In the genomic region with DNA sequence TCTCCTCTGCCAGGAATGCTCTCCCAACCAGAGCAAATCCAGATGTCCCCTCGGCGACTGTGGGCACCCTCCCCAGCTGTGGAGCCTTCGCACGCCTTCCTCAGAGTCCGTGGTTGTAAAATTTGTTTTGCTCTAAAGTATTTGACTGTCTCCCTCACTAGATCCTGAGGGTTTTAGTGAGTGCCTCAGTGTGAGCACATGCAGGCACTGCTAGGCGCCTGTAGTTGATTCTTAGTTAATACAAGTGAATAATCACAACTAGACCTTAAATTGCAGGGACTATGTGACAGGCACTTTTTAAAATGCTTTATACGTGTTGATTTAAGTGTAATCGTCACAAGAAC, we compare ENCODE assay signal across 9 cellular contexts. TPM values are rescaled to one million over a fixed set of nuclear protein-coding genes. Genes with fewer than 3 reads are reported as not detected.
DNase-seq lines count a peak whose midpoint lies in the region; ATAC-seq, FAIRE-seq and TF ChIP-seq lines count a peak whose summit lies in the region.
"Had no signal": no experiment of that assay in that cellular context is flagged by ENCODE, and none has a peak within 500 bp of the region (broad histone marks: within the 10 kb centered on the region; RNA-seq: fewer than 3 reads in every experiment).

No MANE protein-coding gene starts in this region.

- peak overlapping the region; percentile 71 to 98 (median 92) for H3K4me2 ChIP-seq in BLaER1 treated with 17β-estradiol and CSF1 and Interleukin-3, amounts not matched to agents 10 nM and 100 nM
- peak overlapping the region; percentile 39 for H3K4me2 ChIP-seq in GM12878 (ENCODE audit: control insufficient read depth, insufficient read depth)
- peak overlapping the region; percentile 64 for H3K4me2 ChIP-seq in mesenchymal stem cell (ENCODE audit: low read length, poor library complexity, severe bottlenecking)

- POLR2A ChIA-PET in GM12878 (lab: Charles Lee) = interaction anchor here (1.0 to 4.9 kb wide), 8 partner anchors 15 to 271 kb away, joined by 3 to 74 read pairs (median 5); partner anchors contain the start of genes FGD2 and TBC1D22B

- H2AFZ ChIP-seq in GM12878 (ENCODE audit: control insufficient read depth, low read depth, low read length) (peak overlapping the region; percentile 87), mesenchymal stem cell (ENCODE audit: low read depth, low read length) (peak overlapping the region; percentile 6)

- in situ Hi-C loops in GM12878 (cut with MboI) = no loop called here

- ATAC-seq in HG03108 (IDR thresholded peaks at IDR 0.05; ENCODE audit: unreplicated experiment) (peak; percentile 4), GM12878 (peak; percentile 32), GM19328 (IDR thresholded peaks at IDR 0.05; ENCODE audit: unreplicated experiment) (no peak)

- no peak overlapping the region for H2BK5ac ChIP-seq in mesenchymal stem cell (ENCODE audit: low read depth, low read length, poor library complexity, severe bottlenecking)

- RAD21 ChIA-PET in GM12878 (lab: Charles Lee; ENCODE audit: unreplicated experiment) = interaction anchor here (1.0 to 3.7 kb wide), 8 partner anchors 9 to 185 kb away, joined by 3 to 42 read pairs (median 5); partner anchors contain the start of genes C6orf89 and FGD2

- TF ChIP-seq CTCF in GM12878 (IDR thresholded peaks at IDR 0.05 in 2 of 3, conservative IDR thresholded peaks at IDR 0.05 in 1 of 3; ENCODE audit: control insufficient read depth in 2 of 3, extremely low read depth in 1 of 3, insufficient read depth in 1 of 3, low read depth in 3 of 3, low read length in 3 of 3) = no peak
- no peak for TF ChIP-seq CTCF in vagina (IDR thresholded peaks at IDR 0.05)

- H3K27ac ChIP-seq in BLaER1 treated with 17β-estradiol and CSF1 and Interleukin-3, amounts not matched to agents 10 nM and 100 nM = peak overlapping the region; percentile 93 to 99 (median 97)
- peak overlapping the region; percentile 90 for H3K27ac ChIP-seq in GM12878 (ENCODE audit: control insufficient read depth, insufficient read depth)
- H3K27ac ChIP-seq in mesenchymal stem cell (ENCODE audit: low read length, poor library complexity, severe bottlenecking) = peak overlapping the region; percentile 29
- peak overlapping the region; percentile 96 for H3K27ac ChIP-seq in vagina

- peaks cover 44% of the 10 kb centered on the region for H3K79me2 ChIP-seq in GM12878 (ENCODE audit: control insufficient read depth, insufficient read depth, low read length)

- H3K14ac ChIP-seq in mesenchymal stem cell (ENCODE audit: low read length in 2 of 2) = peak overlapping the region in 1 of 2 experiments; percentile 73

- H2BK120ac ChIP-seq in mesenchymal stem cell (ENCODE audit: low read depth, low read length) = no peak overlapping the region

- peak overlapping the region in 1 of 2 experiments; percentile 31 for H2BK12ac ChIP-seq in mesenchymal stem cell (ENCODE audit: low read length in 2 of 2)

- peaks cover 33 to 47% (median 44%) of the 10 kb centered on the region in 10 experiments for H3K4me1 ChIP-seq in BLaER1 treated with 17β-estradiol and CSF1 and Interleukin-3, amounts not matched to agents 10 nM and 100 nM
- peaks cover 9% of the 10 kb centered on the region for H3K4me1 ChIP-seq in GM12878 (ENCODE audit: control insufficient read depth, insufficient read depth, low read length)
- H3K4me1 ChIP-seq in mesenchymal stem cell (ENCODE audit: control insufficient read depth, insufficient read depth, low read depth, low read length) = peaks cover 9% of the 10 kb centered on the region
- H3K4me1 ChIP-seq in vagina = peaks cover 54% of the 10 kb centered on the region

- SMC1A ChIA-PET in GM12878 (lab: Charles Lee; ENCODE audit: uncharacterized antibody, unreplicated experiment) = interaction anchor here (2.8 to 5.0 kb wide), 2 partner anchors 20 to 32 kb away, joined by 25 to 32 read pairs; no protein-coding TSS in a partner anchor

- no peak for TF ChIP-seq RAD21 in GM12878 (IDR thresholded peaks at IDR 0.05; ENCODE audit: insufficient read depth, low read depth, low read length)

- H3K4ac ChIP-seq in mesenchymal stem cell (ENCODE audit: low read depth in 1 of 2, low read length in 2 of 2) = peak overlapping the region in 1 of 2 experiments; percentile 22

- TF ChIP-seq POLR2A in GM12878 (IDR thresholded peaks at IDR 0.05; ENCODE audit: low read depth, low read length) (no peak), vagina (IDR thresholded peaks at IDR 0.05) (no peak)

- H3K4me3 ChIP-seq in BLaER1 treated with 17β-estradiol and CSF1 and Interleukin-3, amounts not matched to agents 10 nM and 100 nM = peak overlapping the region; percentile 97 to 100 (median 98)
- H3K4me3 ChIP-seq in GM12878 = peak overlapping the region; percentile 93
- peak overlapping the region; percentile 90 to 99 for H3K4me3 ChIP-seq in mesenchymal stem cell (ENCODE audit: insufficient read depth in 1 of 2, low read depth in 1 of 2, low read length in 2 of 2)
- peak overlapping the region; percentile 87 to 98 for H3K4me3 ChIP-seq in vagina

- WGBS in GM12878 (ENCODE audit: insufficient coverage, insufficient replicate concordance, low lambda C conversion rate, missing lambda C conversion rate) = 3% methylated on average over 8 of the region's 8 CpGs
- 9% methylated on average over 8 of the region's 8 CpGs for WGBS in mesenchymal stem cell

- H4K91ac ChIP-seq in mesenchymal stem cell (ENCODE audit: low read length) = no peak overlapping the region

- no TSS peak for BruUV-seq in GM12878 (replicated peaks; lab: Mats Ljungman, UMichigan)

- no peaks in the 10 kb centered on the region for H3K27me3 ChIP-seq in BLaER1 treated with 17β-estradiol and CSF1 and Interleukin-3, amounts not matched to agents 10 nM and 100 nM
- no peaks in the 10 kb centered on the region; a peak in 1 of 4 replicates for H3K27me3 ChIP-seq in GM12878 (replicated peaks in 1 of 2; ENCODE audit: control insufficient read depth in 2 of 2, insufficient read depth in 2 of 2, low read length in 1 of 2)
- H3K27me3 ChIP-seq in mesenchymal stem cell (ENCODE audit: control insufficient read depth in 1 of 2, insufficient read depth in 1 of 2, low read length in 2 of 2) = peaks cover 5 to 7% of the 10 kb centered on the region in 2 experiments
- no peaks in the 10 kb centered on the region for H3K27me3 ChIP-seq in vagina

- H3K9ac ChIP-seq in BLaER1 treated with 17β-estradiol and CSF1 and Interleukin-3, amounts not matched to agents 10 nM and 100 nM = peak overlapping the region; percentile 96 to 99 (median 98)
- H3K9ac ChIP-seq in GM12878 (ENCODE audit: control insufficient read depth, insufficient read depth, low read length) (peak overlapping the region; percentile 94), mesenchymal stem cell (ENCODE audit: low read length) (peak overlapping the region; percentile 98)

- H4K8ac ChIP-seq in mesenchymal stem cell (ENCODE audit: low read length) = peak overlapping the region; percentile 55

- DNase-seq in GM12878 (ENCODE audit: low read depth, low spot score) (no peak), mesenchymal stem cell (no peak), vagina (ENCODE audit: extremely low spot score in 2 of 2) (no peak), islet precursor cell (no peak), RKO (ENCODE audit: low spot score) (no peak)

- no peaks in the 10 kb centered on the region for H3K9me3 ChIP-seq in BLaER1 treated with 17β-estradiol and CSF1 and Interleukin-3, amounts not matched to agents 10 nM and 100 nM (replicated peaks in 1 of 11)
- no peaks in the 10 kb centered on the region for H3K9me3 ChIP-seq in GM12878 (replicated peaks; ENCODE audit: control insufficient read depth, insufficient read depth, low read length)
- no peaks in the 10 kb centered on the region for H3K9me3 ChIP-seq in mesenchymal stem cell (ENCODE audit: control insufficient read depth, low read length)
- H3K9me3 ChIP-seq in vagina = no peaks in the 10 kb centered on the region

- no peak for TF ChIP-seq EP300 in GM12878 (IDR thresholded peaks at IDR 0.05; ENCODE audit: borderline replicate concordance in 1 of 2, control insufficient read depth in 1 of 2, low read depth in 2 of 2, low read length in 2 of 2)

- H2BK15ac ChIP-seq in mesenchymal stem cell (ENCODE audit: low read depth, poor library complexity, severe bottlenecking) = no peak overlapping the region

- peak overlapping the region; percentile 41 to 91 for H3K18ac ChIP-seq in mesenchymal stem cell (ENCODE audit: low read depth in 1 of 2, low read length in 2 of 2)

- no peak overlapping the region for H2AK5ac ChIP-seq in mesenchymal stem cell (ENCODE audit: low read length, severe bottlenecking)

- CTCF ChIA-PET in GM12878 (lab: Yijun Ruan, JAX) = interaction anchor here (0.8 to 1.4 kb wide), 5 partner anchors 9 to 220 kb away, joined by 3 to 10 read pairs (median 3); partner anchors contain the start of gene C6orf89

- peak overlapping the region; percentile 0 to 19 for H3K23ac ChIP-seq in mesenchymal stem cell (ENCODE audit: low read length in 2 of 2)

- H3K79me1 ChIP-seq in mesenchymal stem cell (replicated peaks; ENCODE audit: low read length, poor library complexity, severe bottlenecking) = no peaks in the 10 kb centered on the region

- H4K20me1 ChIP-seq in BLaER1 treated with 17β-estradiol and CSF1 and Interleukin-3, amounts not matched to agents 10 nM and 100 nM = peaks cover 31 to 37% (median 34%) of the 10 kb centered on the region in 11 experiments
- H4K20me1 ChIP-seq in GM12878 (ENCODE audit: control insufficient read depth, insufficient read depth) = no peaks in the 10 kb centered on the region

- H3K36me3 ChIP-seq in BLaER1 treated with 17β-estradiol and CSF1 and Interleukin-3, amounts not matched to agents 10 nM and 100 nM = peaks cover 2 to 22% (median 12%) of the 10 kb centered on the region in 11 experiments; a peak in 20 of 22 replicates
- H3K36me3 ChIP-seq in GM12878 (ENCODE audit: control insufficient read depth in 2 of 2, insufficient read depth in 2 of 2, low read length in 1 of 2) (peaks cover 2 to 4% of the 10 kb centered on the region in 2 experiments; a peak in 2 of 4 replicates), mesenchymal stem cell (ENCODE audit: control insufficient read depth in 1 of 2, insufficient read depth in 2 of 2, low read depth in 1 of 2, low read length in 2 of 2) (peaks cover 3% of the 10 kb centered on the region in 2 experiments), vagina (no peaks in the 10 kb centered on the region)

- intact Hi-C loops in GM12878 (cut with micrococcal nuclease; ENCODE audit: unreplicated experiment) (loop anchor here (2.0 kb wide), 1 partner anchor 20 kb away; no protein-coding TSS in a partner anchor), vagina (cut with DNase I) (loop anchor here (10.0 kb wide), 2 partner anchors 102 to 222 kb away; partner anchors contain the start of gene C6orf89)

- FAIRE-seq in GM12878 (lab: Jason Lieb, UNC) = peak; percentile 96

RNA-seq across cellular contexts. Expression of gene MTCH1, which starts 0.7 kb away (rescaled TPM):
- total RNA-seq in GM12878 (2013; cell fraction: nucleolus; rRNA removed) = 205 and 215 TPM in 2 replicates
- total RNA-seq in GM12878 (2014; rRNA removed) = 104 and 114 TPM in 2 replicates
- total RNA-seq in GM12878 (2014; rRNA removed; fragmentation: Illumina TruSeq; extraction: Trizol) = 64.5 and 65.2 TPM in 2 replicates
- 103 and 105 TPM in 2 replicates for total RNA-seq in GM12878 (2021)
- polyA plus RNA-seq in GM12878 (2011; ENCODE audit: low read depth) = 54.0 TPM
- 73.1 and 86.9 TPM in 2 replicates for polyA plus RNA-seq in GM12878 (2011; rRNA removed)
- polyA plus RNA-seq in GM12878 (2011; cell fraction: cytosol; rRNA removed) = 99.4 and 108 TPM in 2 replicates
- polyA plus RNA-seq in GM12878 (2011; cell fraction: nucleus; rRNA removed) = 265 TPM in 2 replicates
- 97.3 and 97.7 TPM in 2 replicates for polyA plus RNA-seq in GM12878 (2012)
- 48.5 and 75.3 TPM in 2 replicates for polyA plus RNA-seq in GM12878 (2014; fragmentation: Illumina TruSeq; extraction: Trizol)
- polyA plus RNA-seq in GM12878 (2014; fragmentation: Nextera tagmentation; extraction: Ambion mirVana) = 10 to 100 TPM in 1 of 2 experiments, 1 to 10 TPM in 1; 7.2 to 17.3 TPM
- polyA plus RNA-seq in GM12878 (2014; rRNA removed) = 80.2 and 83.5 TPM in 2 replicates
- 100 to 1,000 TPM; 108 to 128 TPM for polyA plus RNA-seq in GM12878 (2016; fragmentation: Nextera tagmentation; extraction: Ambion mirVana)
- polyA minus RNA-seq in GM12878 (2011; rRNA and poly(A)+ RNA removed) = 140 and 177 TPM in 2 replicates
- 49.4 and 55.5 TPM in 2 replicates for polyA minus RNA-seq in GM12878 (2011; cell fraction: cytosol; rRNA and poly(A)+ RNA removed)
- 129 and 149 TPM in 2 replicates for polyA minus RNA-seq in GM12878 (2011; cell fraction: nucleus; rRNA and poly(A)+ RNA removed)
- 154 TPM for polyA plus RNA-seq in mesenchymal stem cell (2013, experiment 1 of 2)
- polyA plus RNA-seq in mesenchymal stem cell (2013, experiment 2 of 2) = 157 TPM
- total RNA-seq in vagina = 233 TPM

RNA-seq across cellular contexts. Expression of gene FGD2, which starts 18.8 kb away (rescaled TPM):
- 239 and 253 TPM in 2 replicates for total RNA-seq in GM12878 (2013; cell fraction: nucleolus; rRNA removed)
- total RNA-seq in GM12878 (2014; rRNA removed) (52.9 and 55.5 TPM in 2 replicates), GM12878 (2014; rRNA removed; fragmentation: Illumina TruSeq; extraction: Trizol) (35.4 and 36.0 TPM in 2 replicates), GM12878 (2021) (63.6 and 70.4 TPM in 2 replicates), vagina (20.4 TPM)
- polyA plus RNA-seq in GM12878 (2011; ENCODE audit: low read depth) = 5.6 TPM
- polyA plus RNA-seq in GM12878 (2011; rRNA removed) (21.7 and 36.4 TPM in 2 replicates), GM12878 (2014; fragmentation: Illumina TruSeq; extraction: Trizol) (21.8 and 30.3 TPM in 2 replicates), GM12878 (2014; fragmentation: Nextera tagmentation; extraction: Ambion mirVana) (10 to 100 TPM in 1 of 2 experiments, 1 to 10 TPM in 1; 5.2 to 11.3 TPM), GM12878 (2014; rRNA removed) (83.2 and 88.1 TPM in 2 replicates), GM12878 (2016; fragmentation: Nextera tagmentation; extraction: Ambion mirVana) (10 to 100 TPM; 23.1 to 25.3 TPM)
- 43.5 and 65.5 TPM in 2 replicates for polyA plus RNA-seq in GM12878 (2011; cell fraction: cytosol; rRNA removed)
- 214 and 250 TPM in 2 replicates for polyA plus RNA-seq in GM12878 (2011; cell fraction: nucleus; rRNA removed)
- polyA plus RNA-seq in GM12878 (2012) = 12.4 and 20.6 TPM in 2 replicates
- 59.2 and 96.7 TPM in 2 replicates for polyA minus RNA-seq in GM12878 (2011; rRNA and poly(A)+ RNA removed)
- polyA minus RNA-seq in GM12878 (2011; cell fraction: cytosol; rRNA and poly(A)+ RNA removed) = 22.3 and 22.6 TPM in 2 replicates
- polyA minus RNA-seq in GM12878 (2011; cell fraction: nucleus; rRNA and poly(A)+ RNA removed) = 63.6 and 102 TPM in 2 replicates
- 0.03 TPM for polyA plus RNA-seq in mesenchymal stem cell (2013, experiment 1 of 2)
- not detected for polyA plus RNA-seq in mesenchymal stem cell (2013, experiment 2 of 2)
- total RNA-seq: pulmonary artery endothelial cell had no signal

RNA-seq across cellular contexts. Expression of gene PI16, which starts 32.1 kb away (rescaled TPM):
- not detected in 2 replicates for total RNA-seq in GM12878 (2013; cell fraction: nucleolus; rRNA removed)
- total RNA-seq in GM12878 (2014; rRNA removed) (not detected in 2 replicates), GM12878 (2014; rRNA removed; fragmentation: Illumina TruSeq; extraction: Trizol) (not detected in 2 replicates), GM12878 (2021) (not detected in 2 replicates), vagina (88.6 TPM)
- polyA plus RNA-seq in GM12878 (2011; ENCODE audit: low read depth) = not detected
- polyA plus RNA-seq in GM12878 (2011; rRNA removed) (not detected in 2 replicates), GM12878 (2014; fragmentation: Illumina TruSeq; extraction: Trizol) (not detected in 2 replicates), GM12878 (2014; fragmentation: Nextera tagmentation; extraction: Ambion mirVana) (under 1 TPM in 1 of 2 experiments, not detected in 1; 0.08 TPM), GM12878 (2014; rRNA removed) (not detected in 2 replicates), GM12878 (2016; fragmentation: Nextera tagmentation; extraction: Ambion mirVana) (under 1 TPM in 1 of 2 experiments, not detected in 1; 0.12 TPM)
- polyA plus RNA-seq in GM12878 (2011; cell fraction: cytosol; rRNA removed) = not detected in 2 replicates
- not detected in 2 replicates for polyA plus RNA-seq in GM12878 (2011; cell fraction: nucleus; rRNA removed)
- not detected in 2 replicates for polyA plus RNA-seq in GM12878 (2012)
- polyA minus RNA-seq in GM12878 (2011; rRNA and poly(A)+ RNA removed) = not detected in 2 replicates
- not detected in 2 replicates for polyA minus RNA-seq in GM12878 (2011; cell fraction: cytosol; rRNA and poly(A)+ RNA removed)
- polyA minus RNA-seq in GM12878 (2011; cell fraction: nucleus; rRNA and poly(A)+ RNA removed) = not detected in 2 replicates
- not detected for polyA plus RNA-seq in mesenchymal stem cell (2013, experiment 1 of 2)
- not detected for polyA plus RNA-seq in mesenchymal stem cell (2013, experiment 2 of 2)

Comparison
In these comparisons a context has a peak if more than half of its experiments do, and no peak if none do; other contexts are left out.
1. H3K27ac ChIP-seq: peak in every context shown above with its lines; median percentile 97 in BLaER1 treated with 17β-estradiol and CSF1 and Interleukin-3, amounts not matched to agents 10 nM and 100 nM; 96 in vagina; 90 in GM12878; 29 in mesenchymal stem cell.
2. H3K4me2 ChIP-seq: peak in every context shown above with its lines; median percentile 92 in BLaER1 treated with 17β-estradiol and CSF1 and Interleukin-3, amounts not matched to agents 10 nM and 100 nM; 64 in mesenchymal stem cell; 39 in GM12878.
3. RNA of gene PI16, which starts 32.1 kb away (total RNA-seq): 88.6 TPM in vagina (single experiment); not detected in GM12878; every median in the first group is over 10 times any median in the second.
4. Peak in every context shown above with its lines, with median percentiles within 50 percentile points of each other: H3K4me3 ChIP-seq and H3K9ac ChIP-seq.